1 cellular context compared by ENCODE assay signal in genomic region chr6:145139451-145139850, GRCh38.
TF ChIP-seq lines count a peak whose summit lies in the region.

No MANE protein-coding gene starts in this region.

TF ChIP-seq in WTC11, 78 proteins besides CTCF, POLR2A, EP300 and RAD21 (continued from another document):
- TF ChIP-seq, protein P1, sequence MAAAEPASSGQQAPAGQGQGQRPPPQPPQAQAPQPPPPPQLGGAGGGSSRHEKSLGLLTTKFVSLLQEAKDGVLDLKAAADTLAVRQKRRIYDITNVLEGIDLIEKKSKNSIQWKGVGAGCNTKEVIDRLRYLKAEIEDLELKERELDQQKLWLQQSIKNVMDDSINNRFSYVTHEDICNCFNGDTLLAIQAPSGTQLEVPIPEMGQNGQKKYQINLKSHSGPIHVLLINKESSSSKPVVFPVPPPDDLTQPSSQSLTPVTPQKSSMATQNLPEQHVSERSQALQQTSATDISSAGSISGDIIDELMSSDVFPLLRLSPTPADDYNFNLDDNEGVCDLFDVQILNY (CRISPR knock-in tag; IDR thresholded peaks at IDR 0.05): no peak
- TF ChIP-seq ESRRA (CRISPR knock-in tag; IDR thresholded peaks at IDR 0.05; ENCODE audit: borderline replicate concordance) (no peak), ATF6 (CRISPR knock-in tag; IDR thresholded peaks at IDR 0.05) (no peak)
- TF ChIP-seq, protein P2, sequence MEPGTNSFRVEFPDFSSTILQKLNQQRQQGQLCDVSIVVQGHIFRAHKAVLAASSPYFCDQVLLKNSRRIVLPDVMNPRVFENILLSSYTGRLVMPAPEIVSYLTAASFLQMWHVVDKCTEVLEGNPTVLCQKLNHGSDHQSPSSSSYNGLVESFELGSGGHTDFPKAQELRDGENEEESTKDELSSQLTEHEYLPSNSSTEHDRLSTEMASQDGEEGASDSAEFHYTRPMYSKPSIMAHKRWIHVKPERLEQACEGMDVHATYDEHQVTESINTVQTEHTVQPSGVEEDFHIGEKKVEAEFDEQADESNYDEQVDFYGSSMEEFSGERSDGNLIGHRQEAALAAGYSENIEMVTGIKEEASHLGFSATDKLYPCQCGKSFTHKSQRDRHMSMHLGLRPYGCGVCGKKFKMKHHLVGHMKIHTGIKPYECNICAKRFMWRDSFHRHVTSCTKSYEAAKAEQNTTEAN (CRISPR knock-in tag; IDR thresholded peaks at IDR 0.05): no peak
TF ChIP-seq in WTC11: peak in this region for 0.
